20 cellular contexts compared by ENCODE assay signal in the genomic region with DNA sequence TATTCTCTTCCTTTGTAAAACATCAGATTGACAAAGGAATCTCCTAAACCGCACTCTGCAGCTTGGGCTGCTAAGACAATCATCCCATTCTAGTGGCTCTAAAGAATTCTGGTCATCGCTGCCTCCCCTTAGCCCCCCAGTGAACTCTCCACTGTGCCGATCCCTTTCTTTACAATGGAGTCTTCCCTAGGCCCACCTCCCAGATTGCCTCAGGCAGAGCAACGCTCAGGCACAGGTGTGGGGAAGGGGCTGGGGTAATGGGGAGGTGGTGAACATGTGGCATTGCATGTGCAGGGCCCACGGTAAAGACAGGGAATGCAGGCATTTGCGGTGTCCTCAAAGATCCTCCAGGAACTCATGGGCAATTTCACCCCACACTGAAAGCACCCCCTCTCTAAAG.
"Had no signal": no experiment of that assay in that cellular context is flagged by ENCODE, and none has a peak within 500 bp of the region (broad histone marks: within the 10 kb centered on the region; RNA-seq: fewer than 3 reads in every experiment).

No MANE protein-coding gene starts in this region.

- H3K4me2 ChIP-seq: hepatocyte had no signal

- DNase-seq: colonic mucosa; dermis blood vessel endothelial cell; esophagus squamous epithelium; foreskin fibroblast; head of caudate nucleus; left colon; left ventricle myocardium superior; naive thymus-derived CD4-positive, alpha-beta T cell; nephron progenitor cell; sigmoid colon; stimulated activated CD4-positive, alpha-beta T cell treated with anti-CD3 and anti-CD28 coated beads, Interleukin-2, amount 100 ng/mL, for 24 hours; stimulated activated CD4-positive, alpha-beta T cell treated with anti-CD3 and anti-CD28 coated beads, Interleukin-4, amount 100 ng/mL, for 4 hours; stimulated activated naive B cell treated with anti-CD40 and anti-IgM and Interleukin-4, amounts not matched to agents 10 μg/mL and 1 μg/mL and 100 μg/mL, for 72 hours; stimulated activated naive CD8-positive, alpha-beta T cell treated with anti-CD3 and anti-CD28 coated beads, Interleukin-15, amount 100 ng/mL, for 72 hours; testis; transverse colon had no signal

- H3K9me3 ChIP-seq: colonic mucosa, esophagus squamous epithelium, right atrium auricular region, sigmoid colon, testis, transverse colon had no signal

- H3K36me3 Mint-ChIP-seq: naive thymus-derived CD4-positive, alpha-beta T cell; stimulated activated naive B cell treated with anti-CD40 and anti-IgM and Interleukin-4, amounts not matched to agents 10 μg/mL and 1 μg/mL and 100 μg/mL, for 72 hours had no signal

- H3K27me3 ChIP-seq: colonic mucosa, hepatocyte, right atrium auricular region, sigmoid colon, testis, transverse colon had no signal

- H3K4me1 ChIP-seq: colonic mucosa, sigmoid colon, testis, transverse colon had no signal

- H3K36me3 ChIP-seq: colonic mucosa, esophagus squamous epithelium, sigmoid colon, transverse colon had no signal

- H3K27ac Mint-ChIP-seq: naive thymus-derived CD4-positive, alpha-beta T cell; nephron progenitor cell; stimulated activated naive B cell treated with anti-CD40 and anti-IgM and Interleukin-4, amounts not matched to agents 10 μg/mL and 1 μg/mL and 100 μg/mL, for 72 hours; stimulated activated naive CD8-positive, alpha-beta T cell treated with anti-CD3 and anti-CD28 coated beads, Interleukin-15, amount 100 ng/mL, for 72 hours had no signal

- H3K9me3 Mint-ChIP-seq: naive thymus-derived CD4-positive, alpha-beta T cell; nephron progenitor cell; stimulated activated naive B cell treated with anti-CD40 and anti-IgM and Interleukin-4, amounts not matched to agents 10 μg/mL and 1 μg/mL and 100 μg/mL, for 72 hours; stimulated activated naive CD8-positive, alpha-beta T cell treated with anti-CD3 and anti-CD28 coated beads, Interleukin-15, amount 100 ng/mL, for 72 hours had no signal

- H3K4me3 ChIP-seq: colonic mucosa, esophagus squamous epithelium, hepatocyte, lung, right atrium auricular region, sigmoid colon, skin epidermis, testis, transverse colon had no signal

- H3K79me2 ChIP-seq: hepatocyte had no signal

- H3K27me3 Mint-ChIP-seq: naive thymus-derived CD4-positive, alpha-beta T cell; stimulated activated naive CD8-positive, alpha-beta T cell treated with anti-CD3 and anti-CD28 coated beads, Interleukin-15, amount 100 ng/mL, for 72 hours had no signal

- ATAC-seq: left colon; left ventricle myocardium superior; naive thymus-derived CD4-positive, alpha-beta T cell; stimulated activated naive B cell treated with anti-CD40 and anti-IgM and Interleukin-4, amounts not matched to agents 10 μg/mL and 1 μg/mL and 100 μg/mL, for 72 hours; stimulated activated naive CD8-positive, alpha-beta T cell treated with anti-CD3 and anti-CD28 coated beads, Interleukin-15, amount 100 ng/mL, for 72 hours had no signal

- H3K4me3 Mint-ChIP-seq: naive thymus-derived CD4-positive, alpha-beta T cell; nephron progenitor cell; stimulated activated naive B cell treated with anti-CD40 and anti-IgM and Interleukin-4, amounts not matched to agents 10 μg/mL and 1 μg/mL and 100 μg/mL, for 72 hours; stimulated activated naive CD8-positive, alpha-beta T cell treated with anti-CD3 and anti-CD28 coated beads, Interleukin-15, amount 100 ng/mL, for 72 hours had no signal

- H2AFZ ChIP-seq: hepatocyte had no signal

- H3K27ac ChIP-seq: colonic mucosa, esophagus squamous epithelium, hepatocyte, right atrium auricular region, sigmoid colon, skin epidermis, testis, transverse colon had no signal

- H3K4me1 Mint-ChIP-seq: naive thymus-derived CD4-positive, alpha-beta T cell; stimulated activated naive B cell treated with anti-CD40 and anti-IgM and Interleukin-4, amounts not matched to agents 10 μg/mL and 1 μg/mL and 100 μg/mL, for 72 hours; stimulated activated naive CD8-positive, alpha-beta T cell treated with anti-CD3 and anti-CD28 coated beads, Interleukin-15, amount 100 ng/mL, for 72 hours had no signal
